In genomic region chr13:50085063-50085462, GRCh38 we compare ENCODE assay signal across 8 cellular contexts.
DNase-seq lines count a peak whose midpoint lies in the region; ATAC-seq, FAIRE-seq and TF ChIP-seq lines count a peak whose summit lies in the region.

No MANE protein-coding gene starts in this region.

- H2BK5ac ChIP-seq in H1 (ENCODE audit: low read depth, low read length), result no peak overlapping the region

- H2BK20ac ChIP-seq in H1 (ENCODE audit: low read length), result no peak overlapping the region

- H3K79me2 ChIP-seq in ACC112 (ENCODE audit: control insufficient read depth, insufficient read depth, low read length, unreplicated experiment) (peaks cover 40% of the 10 kb centered on the region), OCI-LY1 (ENCODE audit: insufficient read depth, low read length) (peaks cover 80% of the 10 kb centered on the region), H1 (ENCODE audit: control insufficient read depth in 1 of 2, insufficient read depth in 2 of 2, low read length in 2 of 2) (peaks cover 0 to 18% of the 10 kb centered on the region in 2 experiments; a peak in 2 of 4 replicates), neural progenitor cell (ENCODE audit: low read depth) (peaks cover 65% of the 10 kb centered on the region)

- H2AFZ ChIP-seq in ACC112 (ENCODE audit: low read length, unreplicated experiment) (no peak overlapping the region), OCI-LY1 (ENCODE audit: low read length) (no peak overlapping the region), H1 (ENCODE audit: low read length) (no peak overlapping the region), neural progenitor cell (replicated peaks) (peak overlapping the region; percentile 81)

- 25% methylated on average over 4 of the region's 4 CpGs; no CpG with 5 or more reads in 1 of the 2 experiments for WGBS in H1 (ENCODE audit: extremely low coverage in 1 of 2, insufficient coverage in 1 of 2, insufficient read length in 1 of 2, insufficient replicate concordance in 2 of 2, low coverage in 1 of 2, low lambda C conversion rate in 2 of 2, missing lambda C conversion rate in 1 of 2), 2 experiments

- H2AK5ac ChIP-seq in H1 (ENCODE audit: low read depth, low read length), result no peak overlapping the region

- H3K4ac ChIP-seq in H1 (replicated peaks; ENCODE audit: insufficient read length, low read depth, low read length), result no peak overlapping the region

- no peaks in the 10 kb centered on the region for H3K9me3 ChIP-seq in OCI-LY1 (ENCODE audit: low read length)
- H3K9me3 ChIP-seq in H1 (ENCODE audit: insufficient read depth in 2 of 2, low read depth in 1 of 2, low read length in 1 of 2), result no peaks in the 10 kb centered on the region
- no peaks in the 10 kb centered on the region for H3K9me3 ChIP-seq in neural progenitor cell (ENCODE audit: low read depth)

- TF ChIP-seq CTCF in GM10248 (IDR thresholded peaks at IDR 0.05; ENCODE audit: control extremely low read depth, extremely low read depth, low read depth, missing control alignments), result peak; percentile 28
- TF ChIP-seq CTCF in OCI-LY1 (IDR thresholded peaks at IDR 0.05; ENCODE audit: low read length), result peak; percentile 74
- peak in 2 of 3 experiments; percentile 18 to 25; a peak in 2 of 4 replicates for TF ChIP-seq CTCF in H1 (IDR thresholded peaks at IDR 0.05; ENCODE audit: control extremely low read depth in 1 of 3, insufficient read depth in 1 of 3, low read depth in 1 of 3, low read length in 3 of 3)
- peak; percentile 76 for TF ChIP-seq CTCF in neural progenitor cell (IDR thresholded peaks at IDR 0.05)

- no peak overlapping the region for H3K18ac ChIP-seq in H1 (ENCODE audit: extremely low read depth, low read length)

- POLR2A ChIA-PET in GM10248 (lab: Yijun Ruan, JAX) (interaction anchor here (0.7 kb wide), 1 partner anchor 29 kb away, joined by 3 read pairs; no protein-coding TSS in a partner anchor), H1 (lab: Charles Lee; ENCODE audit: partially characterized antibody) (interaction anchor here (1.0 kb wide), 1 partner anchor 40 kb away, joined by 4 read pairs; no protein-coding TSS in a partner anchor)

- H4K91ac ChIP-seq in H1 (replicated peaks; ENCODE audit: insufficient read length, low read length), result no peak overlapping the region

- no peaks in the 10 kb centered on the region for H3K9me3 Mint-ChIP-seq in neural progenitor cell

- H4K5ac ChIP-seq in H1 (ENCODE audit: insufficient read length, low read depth, low read length), result no peak overlapping the region

- ATAC-seq in GM19467 (IDR thresholded peaks at IDR 0.05; ENCODE audit: unreplicated experiment), result no peak

- H3K27ac Mint-ChIP-seq in neural progenitor cell, result no peak overlapping the region

- H2BK120ac ChIP-seq in H1 (replicated peaks; ENCODE audit: low read depth, low read length), result no peak overlapping the region

- peaks cover 2% of the 10 kb centered on the region for H3K27me3 Mint-ChIP-seq in neural progenitor cell (ENCODE audit: insufficient read depth, low read depth)

- peaks cover 11% of the 10 kb centered on the region for H3K4me1 ChIP-seq in ACC112 (ENCODE audit: control insufficient read depth, insufficient read depth, low read length, unreplicated experiment)
- peaks cover 27% of the 10 kb centered on the region for H3K4me1 ChIP-seq in OCI-LY1 (ENCODE audit: insufficient read depth, low read length, severe bottlenecking)
- H3K4me1 ChIP-seq in H1 (replicated peaks in 1 of 4; ENCODE audit: control insufficient read depth in 3 of 4, insufficient read depth in 4 of 4, low read length in 3 of 4), result peaks cover 0 to 2% (median 1%) of the 10 kb centered on the region in 4 experiments; a peak in 3 of 7 replicates
- H3K4me1 ChIP-seq in neural progenitor cell, result peaks cover 4% of the 10 kb centered on the region

- peak; percentile 35 to 39; a peak in 3 of 4 replicates for TF ChIP-seq RAD21 in H1 (IDR thresholded peaks at IDR 0.05 in 1 of 2, conservative IDR thresholded peaks at IDR 0.05 in 1 of 2; ENCODE audit: low read depth in 2 of 2, low read length in 2 of 2)

- no peak overlapping the region for H3K14ac ChIP-seq in H1 (ENCODE audit: insufficient read length)

- H3K36me3 ChIP-seq in ACC112 (ENCODE audit: insufficient read depth, low read length) (no peaks in the 10 kb centered on the region), OCI-LY1 (ENCODE audit: insufficient read depth, low read length) (peaks cover 49% of the 10 kb centered on the region), H1 (ENCODE audit: control insufficient read depth in 2 of 4, insufficient read depth in 4 of 4, low read length in 3 of 4) (no peaks in the 10 kb centered on the region), neural progenitor cell (no peaks in the 10 kb centered on the region)

- no peaks in the 10 kb centered on the region for H4K20me1 ChIP-seq in OCI-LY1 (ENCODE audit: insufficient read depth, low read length)
- peaks cover 5 to 6% of the 10 kb centered on the region in 2 experiments for H4K20me1 ChIP-seq in H1 (replicated peaks in 1 of 2; ENCODE audit: control insufficient read depth in 1 of 2, insufficient read depth in 2 of 2, low read length in 2 of 2)
- peaks cover 2% of the 10 kb centered on the region for H4K20me1 ChIP-seq in neural progenitor cell (ENCODE audit: low read depth)

- no peaks in the 10 kb centered on the region for H3K27me3 ChIP-seq in ACC112 (ENCODE audit: insufficient read depth, low read length)
- H3K27me3 ChIP-seq in OCI-LY1 (ENCODE audit: insufficient read depth, low read length), result no peaks in the 10 kb centered on the region
- H3K27me3 ChIP-seq in H1 (replicated peaks in 1 of 4; ENCODE audit: control insufficient read depth in 3 of 4, extremely low read depth in 1 of 4, insufficient read depth in 3 of 4, low read length in 3 of 4), result no peaks in the 10 kb centered on the region
- H3K27me3 ChIP-seq in neural progenitor cell, result no peaks in the 10 kb centered on the region

- H3K4me1 Mint-ChIP-seq in neural progenitor cell, result peaks cover 15% of the 10 kb centered on the region

- H2BK12ac ChIP-seq in H1 (ENCODE audit: low read depth, low read length), result no peak overlapping the region

- H3F3A ChIP-seq in OCI-LY1 (ENCODE audit: insufficient read depth, low read length) (peaks cover 7% of the 10 kb centered on the region; the same call in 1 of the 2 replicates), neural progenitor cell (ENCODE audit: low read depth) (peaks cover 26% of the 10 kb centered on the region)

- FAIRE-seq in H1 (lab: Jason Lieb, UNC), result no peak

- H3K9ac ChIP-seq in OCI-LY1 (ENCODE audit: low read length), result peak overlapping the region; percentile 12; the same call in 1 of the 2 replicates
- no peak overlapping the region for H3K9ac ChIP-seq in H1 (replicated peaks in 1 of 4; ENCODE audit: extremely low read depth in 1 of 4, low read depth in 3 of 4, low read length in 3 of 4)
- H3K9ac ChIP-seq in neural progenitor cell, result no peak overlapping the region

- peaks cover 3% of the 10 kb centered on the region for H3K36me3 Mint-ChIP-seq in neural progenitor cell

- no peak for TF ChIP-seq EP300 in H1 (IDR thresholded peaks at IDR 0.05; ENCODE audit: borderline replicate concordance in 1 of 2, low read depth in 2 of 2, low read length in 2 of 2)

- TF ChIP-seq POLR2A in H1 (IDR thresholded peaks at IDR 0.05; ENCODE audit: control extremely low read depth in 1 of 2, low read depth in 2 of 2, low read length in 2 of 2), result no peak

- H3K4me3 ChIP-seq in ACC112 (ENCODE audit: low read depth, low read length) (peak overlapping the region; percentile 63), OCI-LY1 (ENCODE audit: low read depth, low read length, poor library complexity, severe bottlenecking) (peak overlapping the region; percentile 95), H1 (ENCODE audit: extremely low read depth in 1 of 4, insufficient read depth in 2 of 4, low read depth in 3 of 4, low read length in 4 of 4) (peak overlapping the region in 1 of 4 experiments; percentile 27; a peak in 1 of 8 replicates), neural progenitor cell (peak overlapping the region; percentile 20)

- no peak overlapping the region for H3K27ac ChIP-seq in ACC112 (ENCODE audit: low read depth, low read length)
- peak overlapping the region; percentile 95 for H3K27ac ChIP-seq in OCI-LY1 (ENCODE audit: low read depth, low read length, poor library complexity, severe bottlenecking)
- no peak overlapping the region for H3K27ac ChIP-seq in H1 (ENCODE audit: low read depth, low read length)
- no peak overlapping the region for H3K27ac ChIP-seq in neural progenitor cell

- H4K8ac ChIP-seq in H1 (ENCODE audit: extremely low read depth, insufficient read depth, low read length), result no peak overlapping the region

- H3K4me2 ChIP-seq in OCI-LY1 (ENCODE audit: low read length), result peak overlapping the region; percentile 77
- H3K4me2 ChIP-seq in H1 (ENCODE audit: insufficient read depth in 1 of 2, low read depth in 2 of 2, low read length in 2 of 2), result no peak overlapping the region; a peak in 1 of 4 replicates
- peak overlapping the region; percentile 61 for H3K4me2 ChIP-seq in neural progenitor cell

- no peak overlapping the region for H2BK15ac ChIP-seq in H1 (ENCODE audit: low read length)

- H3K79me1 ChIP-seq in H1 (ENCODE audit: low read depth, low read length), result no peaks in the 10 kb centered on the region

- peaks cover 15% of the 10 kb centered on the region for H3K23me2 ChIP-seq in H1 (ENCODE audit: low read depth, low read length)

- H3K23ac ChIP-seq in H1 (ENCODE audit: insufficient read length), result no peak overlapping the region

- no peak overlapping the region for H3K56ac ChIP-seq in H1 (replicated peaks; ENCODE audit: insufficient read length, low read depth, low read length)

- peak overlapping the region; percentile 15 for H3K4me3 Mint-ChIP-seq in neural progenitor cell

- H3K9me2 ChIP-seq in OCI-LY1 (ENCODE audit: low read depth, low read length), result no peaks in the 10 kb centered on the region

- CTCF ChIA-PET in GM10248 (lab: Yijun Ruan, JAX), result interaction anchor here (0.7 to 6.5 kb wide), 21 partner anchors 10 to 852 kb away, joined by 3 to 54 read pairs (median 4); partner anchors contain the start of gene TRIM13
- CTCF ChIA-PET in H1 (lab: Charles Lee; ENCODE audit: partially characterized antibody), result interaction anchor here (0.9 to 7.4 kb wide), 24 partner anchors 10 to 986 kb away, joined by 3 to 45 read pairs (median 4); partner anchors contain the start of gene TRIM13

- DNase-seq in GM10248 (ENCODE audit: extremely low spot score), result no peak
- no peak for DNase-seq in H1 (ENCODE audit: low read depth in 1 of 2, low spot score in 2 of 2)
- peak; percentile 59 for DNase-seq in neural progenitor cell (ENCODE audit: low spot score)
- no peak for DNase-seq in GM19240 (ENCODE audit: insufficient read length, low spot score)
- DNase-seq in stimulated activated CD4-positive, alpha-beta T cell treated with anti-CD3 and anti-CD28 coated beads, Interleukin-4, amount 100 ng/mL, for 4 hours, result no peak

TF ChIP-seq in H1, 55 proteins besides CTCF, POLR2A, EP300 and RAD21:
- no peak for TF ChIP-seq ZNF274 (IDR thresholded peaks at IDR 0.05; ENCODE audit: borderline replicate concordance, extremely low read depth, low read length)
- no peak for TF ChIP-seq SP1 (IDR thresholded peaks at IDR 0.05; ENCODE audit: low read depth, low read length)

Comparison
In these comparisons a context has a peak if more than half of its experiments do, and no peak if none do; other contexts are left out.
1. CTCF ChIP-seq: peak in every context shown above with its lines; median percentile 76 in neural progenitor cell; 74 in OCI-LY1; 28 in GM10248; 22 in H1.
2. H3K4me2 ChIP-seq: peak in OCI-LY1 (single experiment) and neural progenitor cell (single experiment); none in H1 (0 of 2).